In the genomic region with DNA sequence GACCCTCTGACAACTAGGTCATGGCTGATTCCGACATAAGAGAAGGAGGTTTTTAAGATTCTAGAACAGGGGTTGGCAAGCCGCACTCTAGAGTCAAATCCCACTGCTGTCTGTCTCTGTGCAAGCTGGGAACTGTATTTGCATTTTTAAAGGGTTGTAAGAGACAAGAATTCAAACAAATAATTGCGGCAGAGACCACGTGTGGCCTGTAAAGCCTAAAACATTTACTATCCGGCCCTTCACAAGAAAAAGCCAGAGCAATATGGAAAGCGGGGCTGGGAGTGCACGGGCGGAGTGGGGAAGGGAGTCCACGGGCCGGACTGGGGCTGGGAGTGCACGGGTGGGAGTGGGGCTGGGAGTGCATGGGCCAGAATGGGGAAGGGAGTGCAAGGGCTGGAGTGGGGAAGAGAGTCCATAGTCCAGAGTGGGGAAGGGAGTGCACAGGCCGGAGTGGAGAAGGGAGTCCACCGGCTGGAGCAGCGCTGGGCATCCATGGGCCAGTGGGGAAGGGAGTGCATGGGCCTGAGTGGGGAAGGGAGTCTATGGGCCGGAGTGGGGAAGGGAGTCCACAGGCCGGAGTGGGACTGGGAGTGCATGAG, we compare ENCODE assay signal across 1 cellular context.
TF ChIP-seq lines count a peak whose summit lies in the region.

No MANE protein-coding gene starts in this region.

TF ChIP-seq in GM23338, 12 proteins besides CTCF, POLR2A, EP300 and RAD21 (continued from another document):
- no peak for TF ChIP-seq EZH2phosphoT487 (IDR thresholded peaks at IDR 0.05; ENCODE audit: unreplicated experiment)
- TF ChIP-seq POLR2AphosphoS5 (IDR thresholded peaks at IDR 0.05; ENCODE audit: low read depth): no peak
- TF ChIP-seq ZNF331 (CRISPR knock-in tag; IDR thresholded peaks at IDR 0.05; ENCODE audit: low read depth): no peak
